Comparison of ENCODE assay signal across 1 cellular context in genomic region chr20:63706852-63707557, GRCh38.
TF ChIP-seq lines count a peak whose summit lies in the region.

No MANE protein-coding gene starts in this region.

TF ChIP-seq in HepG2, 621 proteins besides CTCF, POLR2A, EP300 and RAD21 (continued from another document and continues in another):
- TF ChIP-seq, protein P1, sequence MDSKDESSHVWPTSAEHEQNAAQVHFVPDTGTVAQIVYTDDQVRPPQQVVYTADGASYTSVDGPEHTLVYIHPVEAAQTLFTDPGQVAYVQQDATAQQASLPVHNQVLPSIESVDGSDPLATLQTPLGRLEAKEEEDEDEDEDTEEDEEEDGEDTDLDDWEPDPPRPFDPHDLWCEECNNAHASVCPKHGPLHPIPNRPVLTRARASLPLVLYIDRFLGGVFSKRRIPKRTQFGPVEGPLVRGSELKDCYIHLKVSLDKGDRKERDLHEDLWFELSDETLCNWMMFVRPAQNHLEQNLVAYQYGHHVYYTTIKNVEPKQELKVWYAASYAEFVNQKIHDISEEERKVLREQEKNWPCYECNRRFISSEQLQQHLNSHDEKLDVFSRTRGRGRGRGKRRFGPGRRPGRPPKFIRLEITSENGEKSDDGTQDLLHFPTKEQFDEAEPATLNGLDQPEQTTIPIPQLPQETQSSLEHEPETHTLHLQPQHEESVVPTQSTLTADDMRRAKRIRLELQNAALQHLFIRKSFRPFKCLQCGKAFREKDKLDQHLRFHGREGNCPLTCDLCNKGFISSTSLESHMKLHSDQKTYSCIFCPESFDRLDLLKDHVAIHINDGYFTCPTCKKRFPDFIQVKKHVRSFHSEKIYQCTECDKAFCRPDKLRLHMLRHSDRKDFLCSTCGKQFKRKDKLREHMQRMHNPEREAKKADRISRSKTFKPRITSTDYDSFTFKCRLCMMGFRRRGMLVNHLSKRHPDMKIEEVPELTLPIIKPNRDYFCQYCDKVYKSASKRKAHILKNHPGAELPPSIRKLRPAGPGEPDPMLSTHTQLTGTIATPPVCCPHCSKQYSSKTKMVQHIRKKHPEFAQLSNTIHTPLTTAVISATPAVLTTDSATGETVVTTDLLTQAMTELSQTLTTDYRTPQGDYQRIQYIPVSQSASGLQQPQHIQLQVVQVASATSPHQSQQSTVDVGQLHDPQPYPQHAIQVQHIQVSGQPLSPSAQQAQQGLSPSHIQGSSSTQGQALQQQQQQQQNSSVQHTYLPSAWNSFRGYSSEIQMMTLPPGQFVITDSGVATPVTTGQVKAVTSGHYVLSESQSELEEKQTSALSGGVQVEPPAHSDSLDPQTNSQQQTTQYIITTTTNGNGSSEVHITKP (CRISPR knock-in tag; IDR thresholded peaks at IDR 0.05; ENCODE audit: low read depth) = no peak
- TF ChIP-seq FOXM1 (CRISPR knock-in tag; IDR thresholded peaks at IDR 0.05) (no peak), MAFG (CRISPR knock-in tag; IDR thresholded peaks at IDR 0.05) (no peak), ZNF326 (CRISPR knock-in tag; IDR thresholded peaks at IDR 0.05; ENCODE audit: borderline replicate concordance) (peak; percentile 34; the same call in 1 of the 2 replicates), ZNF629 (CRISPR knock-in tag; conservative IDR thresholded peaks at IDR 0.05) (no peak; the same call in 1 of the 2 replicates), HNRNPUL1 (IDR thresholded peaks at IDR 0.05; ENCODE audit: low read depth, low read length) (no peak), MAF1 (CRISPR knock-in tag; IDR thresholded peaks at IDR 0.05; ENCODE audit: borderline replicate concordance) (no peak), ZFP36L1 (CRISPR knock-in tag; IDR thresholded peaks at IDR 0.05) (0 out of 2 replicates have a peak, but pooled peaks have one; percentile 57), LRRFIP1 (CRISPR knock-in tag; conservative IDR thresholded peaks at IDR 0.05) (0 out of 2 replicates have a peak, but pooled peaks have one; percentile 53), ZNF335 (CRISPR knock-in tag; IDR thresholded peaks at IDR 0.05) (no peak; the same call in 1 of the 2 replicates), ARID2 (CRISPR knock-in tag; IDR thresholded peaks at IDR 0.05; ENCODE audit: borderline replicate concordance) (no peak), DMAP1 (CRISPR knock-in tag; IDR thresholded peaks at IDR 0.05) (no peak; the same call in none of the 2 replicates), RAD51 (IDR thresholded peaks at IDR 0.05; ENCODE audit: borderline replicate concordance) (no peak), NKX3-1 (CRISPR knock-in tag; IDR thresholded peaks at IDR 0.05) (no peak), MYC (CRISPR knock-in tag; IDR thresholded peaks at IDR 0.05; ENCODE audit: borderline replicate concordance) (peak; percentile 83), TMF1 (CRISPR knock-in tag; IDR thresholded peaks at IDR 0.05; ENCODE audit: low read depth) (0 out of 2 replicates have a peak, but pooled peaks have one; percentile 7), ZNF547 (CRISPR knock-in tag; IDR thresholded peaks at IDR 0.05) (no peak; the same call in 1 of the 2 replicates), ZNF790 (CRISPR knock-in tag; IDR thresholded peaks at IDR 0.05; ENCODE audit: borderline replicate concordance) (peak; percentile 64), ZNF615 (CRISPR knock-in tag; IDR thresholded peaks at IDR 0.05; ENCODE audit: borderline replicate concordance) (no peak), ZNF34 (CRISPR knock-in tag; IDR thresholded peaks at IDR 0.05; ENCODE audit: borderline replicate concordance) (no peak), HMGA1 (CRISPR knock-in tag; conservative IDR thresholded peaks at IDR 0.05) (no peak), NCOA5 (CRISPR knock-in tag; IDR thresholded peaks at IDR 0.05) (no peak), THAP11 (CRISPR knock-in tag; IDR thresholded peaks at IDR 0.05) (peak; percentile 76), RXRA (CRISPR knock-in tag; IDR thresholded peaks at IDR 0.05) (peak; percentile 87; the same call in 1 of the 2 replicates), BHLHE40 (IDR thresholded peaks at IDR 0.05; ENCODE audit: low read length) (peak; percentile 64), TEF (CRISPR knock-in tag; IDR thresholded peaks at IDR 0.05) (no peak), KLF13 (CRISPR knock-in tag; IDR thresholded peaks at IDR 0.05) (no peak), DNMT3B (CRISPR knock-in tag; conservative IDR thresholded peaks at IDR 0.05) (no peak), CENPT (CRISPR knock-in tag; IDR thresholded peaks at IDR 0.05; ENCODE audit: low read depth) (no peak; the same call in none of the 2 replicates), SP2 (CRISPR knock-in tag; IDR thresholded peaks at IDR 0.05) (no peak; the same call in 1 of the 2 replicates), ZNF704 (CRISPR knock-in tag; IDR thresholded peaks at IDR 0.05; ENCODE audit: borderline replicate concordance) (no peak), ZNF678 (CRISPR knock-in tag; IDR thresholded peaks at IDR 0.05) (no peak), KMT2B (CRISPR knock-in tag; IDR thresholded peaks at IDR 0.05) (no peak; the same call in 1 of the 2 replicates), ZNF530 (CRISPR knock-in tag; IDR thresholded peaks at IDR 0.05; ENCODE audit: low read depth) (no peak), ZNF30 (CRISPR knock-in tag; IDR thresholded peaks at IDR 0.05) (0 out of 2 replicates have a peak, but pooled peaks have one; percentile 54), RFXAP (CRISPR knock-in tag; IDR thresholded peaks at IDR 0.05; ENCODE audit: borderline replicate concordance) (no peak), POLR2AphosphoS2 (IDR thresholded peaks at IDR 0.05; ENCODE audit: low read depth, low read length) (no peak), ZFP90 (CRISPR knock-in tag; IDR thresholded peaks at IDR 0.05; ENCODE audit: borderline replicate concordance) (no peak; the same call in 1 of the 2 replicates), CREBL2 (CRISPR knock-in tag; IDR thresholded peaks at IDR 0.05; ENCODE audit: borderline replicate concordance) (no peak)
- TF ChIP-seq, protein P2, sequence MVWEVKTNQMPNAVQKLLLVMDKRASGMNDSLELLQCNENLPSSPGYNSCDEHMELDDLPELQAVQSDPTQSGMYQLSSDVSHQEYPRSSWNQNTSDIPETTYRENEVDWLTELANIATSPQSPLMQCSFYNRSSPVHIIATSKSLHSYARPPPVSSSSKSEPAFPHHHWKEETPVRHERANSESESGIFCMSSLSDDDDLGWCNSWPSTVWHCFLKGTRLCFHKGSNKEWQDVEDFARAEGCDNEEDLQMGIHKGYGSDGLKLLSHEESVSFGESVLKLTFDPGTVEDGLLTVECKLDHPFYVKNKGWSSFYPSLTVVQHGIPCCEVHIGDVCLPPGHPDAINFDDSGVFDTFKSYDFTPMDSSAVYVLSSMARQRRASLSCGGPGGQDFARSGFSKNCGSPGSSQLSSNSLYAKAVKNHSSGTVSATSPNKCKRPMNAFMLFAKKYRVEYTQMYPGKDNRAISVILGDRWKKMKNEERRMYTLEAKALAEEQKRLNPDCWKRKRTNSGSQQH (CRISPR knock-in tag; IDR thresholded peaks at IDR 0.05; ENCODE audit: low read depth) = no peak; the same call in 1 of the 2 replicates
- TF ChIP-seq, protein P3, sequence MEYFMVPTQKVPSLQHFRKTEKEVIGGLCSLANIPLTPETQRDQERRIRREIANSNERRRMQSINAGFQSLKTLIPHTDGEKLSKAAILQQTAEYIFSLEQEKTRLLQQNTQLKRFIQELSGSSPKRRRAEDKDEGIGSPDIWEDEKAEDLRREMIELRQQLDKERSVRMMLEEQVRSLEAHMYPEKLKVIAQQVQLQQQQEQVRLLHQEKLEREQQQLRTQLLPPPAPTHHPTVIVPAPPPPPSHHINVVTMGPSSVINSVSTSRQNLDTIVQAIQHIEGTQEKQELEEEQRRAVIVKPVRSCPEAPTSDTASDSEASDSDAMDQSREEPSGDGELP (IDR thresholded peaks at IDR 0.05; ENCODE audit: borderline replicate concordance, low read depth) = peak; percentile 76; the same call in 1 of the 2 replicates
- TF ChIP-seq, protein P4, sequence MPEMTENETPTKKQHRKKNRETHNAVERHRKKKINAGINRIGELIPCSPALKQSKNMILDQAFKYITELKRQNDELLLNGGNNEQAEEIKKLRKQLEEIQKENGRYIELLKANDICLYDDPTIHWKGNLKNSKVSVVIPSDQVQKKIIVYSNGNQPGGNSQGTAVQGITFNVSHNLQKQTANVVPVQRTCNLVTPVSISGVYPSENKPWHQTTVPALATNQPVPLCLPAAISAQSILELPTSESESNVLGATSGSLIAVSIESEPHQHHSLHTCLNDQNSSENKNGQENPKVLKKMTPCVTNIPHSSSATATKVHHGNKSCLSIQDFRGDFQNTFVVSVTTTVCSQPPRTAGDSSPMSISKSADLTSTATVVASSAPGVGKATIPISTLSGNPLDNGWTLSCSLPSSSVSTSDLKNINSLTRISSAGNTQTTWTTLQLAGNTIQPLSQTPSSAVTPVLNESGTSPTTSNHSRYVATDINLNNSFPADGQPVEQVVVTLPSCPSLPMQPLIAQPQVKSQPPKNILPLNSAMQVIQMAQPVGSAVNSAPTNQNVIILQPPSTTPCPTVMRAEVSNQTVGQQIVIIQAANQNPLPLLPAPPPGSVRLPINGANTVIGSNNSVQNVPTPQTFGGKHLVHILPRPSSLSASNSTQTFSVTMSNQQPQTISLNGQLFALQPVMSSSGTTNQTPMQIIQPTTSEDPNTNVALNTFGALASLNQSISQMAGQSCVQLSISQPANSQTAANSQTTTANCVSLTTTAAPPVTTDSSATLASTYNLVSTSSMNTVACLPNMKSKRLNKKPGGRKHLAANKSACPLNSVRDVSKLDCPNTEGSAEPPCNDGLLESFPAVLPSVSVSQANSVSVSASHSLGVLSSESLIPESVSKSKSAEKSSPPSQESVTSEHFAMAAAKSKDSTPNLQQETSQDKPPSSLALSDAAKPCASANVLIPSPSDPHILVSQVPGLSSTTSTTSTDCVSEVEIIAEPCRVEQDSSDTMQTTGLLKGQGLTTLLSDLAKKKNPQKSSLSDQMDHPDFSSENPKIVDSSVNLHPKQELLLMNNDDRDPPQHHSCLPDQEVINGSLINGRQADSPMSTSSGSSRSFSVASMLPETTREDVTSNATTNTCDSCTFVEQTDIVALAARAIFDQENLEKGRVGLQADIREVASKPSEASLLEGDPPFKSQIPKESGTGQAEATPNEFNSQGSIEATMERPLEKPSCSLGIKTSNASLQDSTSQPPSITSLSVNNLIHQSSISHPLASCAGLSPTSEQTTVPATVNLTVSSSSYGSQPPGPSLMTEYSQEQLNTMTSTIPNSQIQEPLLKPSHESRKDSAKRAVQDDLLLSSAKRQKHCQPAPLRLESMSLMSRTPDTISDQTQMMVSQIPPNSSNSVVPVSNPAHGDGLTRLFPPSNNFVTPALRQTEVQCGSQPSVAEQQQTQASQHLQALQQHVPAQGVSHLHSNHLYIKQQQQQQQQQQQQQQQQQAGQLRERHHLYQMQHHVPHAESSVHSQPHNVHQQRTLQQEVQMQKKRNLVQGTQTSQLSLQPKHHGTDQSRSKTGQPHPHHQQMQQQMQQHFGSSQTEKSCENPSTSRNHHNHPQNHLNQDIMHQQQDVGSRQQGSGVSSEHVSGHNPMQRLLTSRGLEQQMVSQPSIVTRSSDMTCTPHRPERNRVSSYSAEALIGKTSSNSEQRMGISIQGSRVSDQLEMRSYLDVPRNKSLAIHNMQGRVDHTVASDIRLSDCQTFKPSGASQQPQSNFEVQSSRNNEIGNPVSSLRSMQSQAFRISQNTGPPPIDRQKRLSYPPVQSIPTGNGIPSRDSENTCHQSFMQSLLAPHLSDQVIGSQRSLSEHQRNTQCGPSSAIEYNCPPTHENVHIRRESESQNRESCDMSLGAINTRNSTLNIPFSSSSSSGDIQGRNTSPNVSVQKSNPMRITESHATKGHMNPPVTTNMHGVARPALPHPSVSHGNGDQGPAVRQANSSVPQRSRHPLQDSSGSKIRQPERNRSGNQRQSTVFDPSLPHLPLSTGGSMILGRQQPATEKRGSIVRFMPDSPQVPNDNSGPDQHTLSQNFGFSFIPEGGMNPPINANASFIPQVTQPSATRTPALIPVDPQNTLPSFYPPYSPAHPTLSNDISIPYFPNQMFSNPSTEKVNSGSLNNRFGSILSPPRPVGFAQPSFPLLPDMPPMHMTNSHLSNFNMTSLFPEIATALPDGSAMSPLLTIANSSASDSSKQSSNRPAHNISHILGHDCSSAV (CRISPR knock-in tag; IDR thresholded peaks at IDR 0.05; ENCODE audit: borderline replicate concordance) = no peak
- TF ChIP-seq, protein P5, sequence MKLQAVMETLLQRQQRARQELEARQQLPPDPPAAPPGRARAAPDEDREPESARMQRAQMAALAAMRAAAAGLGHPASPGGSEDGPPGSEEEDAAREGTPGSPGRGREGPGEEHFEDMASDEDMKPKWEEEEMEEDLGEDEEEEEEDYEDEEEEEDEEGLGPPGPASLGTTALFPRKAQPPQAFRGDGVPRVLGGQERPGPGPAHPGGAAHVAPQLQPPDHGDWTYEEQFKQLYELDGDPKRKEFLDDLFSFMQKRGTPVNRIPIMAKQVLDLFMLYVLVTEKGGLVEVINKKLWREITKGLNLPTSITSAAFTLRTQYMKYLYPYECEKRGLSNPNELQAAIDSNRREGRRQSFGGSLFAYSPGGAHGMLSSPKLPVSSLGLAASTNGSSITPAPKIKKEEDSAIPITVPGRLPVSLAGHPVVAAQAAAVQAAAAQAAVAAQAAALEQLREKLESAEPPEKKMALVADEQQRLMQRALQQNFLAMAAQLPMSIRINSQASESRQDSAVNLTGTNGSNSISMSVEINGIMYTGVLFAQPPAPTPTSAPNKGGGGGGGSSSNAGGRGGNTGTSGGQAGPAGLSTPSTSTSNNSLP (IDR thresholded peaks at IDR 0.05; ENCODE audit: low read depth, low read length) = no peak
